In genomic region chr11:108617055-108617454, GRCh38 we compare ENCODE assay signal across 1 cellular context.
TF ChIP-seq lines count a peak whose summit lies in the region.

No MANE protein-coding gene starts in this region.

TF ChIP-seq in H1, 55 proteins besides CTCF, POLR2A, EP300 and RAD21:
- TF ChIP-seq ASH2L (IDR thresholded peaks at IDR 0.05; ENCODE audit: low read length) = no peak
- TF ChIP-seq HDAC6 (IDR thresholded peaks at IDR 0.05; ENCODE audit: low read depth, low read length) = no peak
- no peak for TF ChIP-seq CTBP2 (IDR thresholded peaks at IDR 0.05; ENCODE audit: borderline replicate concordance, insufficient read depth, insufficient read length, low read length)
- no peak for TF ChIP-seq SIN3A (conservative IDR thresholded peaks at IDR 0.05 in 1 of 2, IDR thresholded peaks at IDR 0.05 in 1 of 2; ENCODE audit: low read depth in 1 of 2, low read length in 2 of 2)
- no peak for TF ChIP-seq POLR2AphosphoS5 (IDR thresholded peaks at IDR 0.05; ENCODE audit: low read depth, low read length)
- TF ChIP-seq ZNF274 (IDR thresholded peaks at IDR 0.05; ENCODE audit: borderline replicate concordance, extremely low read depth, low read length) = no peak
- TF ChIP-seq TAF7 (optimal IDR thresholded peaks at IDR 0.05; ENCODE audit: borderline replicate concordance, low read depth, low read length) = no peak
- TF ChIP-seq JUND (IDR thresholded peaks at IDR 0.05; ENCODE audit: low read length) = no peak
- no peak for TF ChIP-seq KDM1A (IDR thresholded peaks at IDR 0.05; ENCODE audit: borderline replicate concordance, low read length)
- TF ChIP-seq FOSL1 (IDR thresholded peaks at IDR 0.05; ENCODE audit: insufficient read depth, low read depth, low read length) = no peak
- TF ChIP-seq ATF3 (IDR thresholded peaks at IDR 0.05; ENCODE audit: insufficient read depth, low read depth, low read length) = no peak
- no peak for TF ChIP-seq TCF12 (IDR thresholded peaks at IDR 0.05; ENCODE audit: low read depth, low read length)
- no peak for TF ChIP-seq MAFK (IDR thresholded peaks at IDR 0.05; ENCODE audit: low read depth, low read length)
- no peak for TF ChIP-seq CBX5 (IDR thresholded peaks at IDR 0.05; ENCODE audit: low read depth, low read length)
- no peak for TF ChIP-seq USF2 (IDR thresholded peaks at IDR 0.05; ENCODE audit: low read length)
- TF ChIP-seq BCL11A (IDR thresholded peaks at IDR 0.05; ENCODE audit: low read depth in 2 of 2, low read length in 2 of 2) = no peak
TF ChIP-seq in H1: peak in this region for 0.
